Comparison of ENCODE assay signal across 17 cellular contexts in genomic region chr17:40945414-40945813, GRCh38. TPM values are rescaled to one million over a fixed set of nuclear protein-coding genes. Genes with fewer than 3 reads are reported as not detected.
DNase-seq lines count a peak whose midpoint lies in the region; ATAC-seq and TF ChIP-seq lines count a peak whose summit lies in the region.
"Had no signal": no experiment of that assay in that cellular context is flagged by ENCODE, and none has a peak within 500 bp of the region (broad histone marks: within the 10 kb centered on the region; RNA-seq: fewer than 3 reads in every experiment).

No MANE protein-coding gene starts in this region.

- peak overlapping the region; percentile 9; the same call in 1 of the 2 replicates for H3K4me2 ChIP-seq in HCT116 (ENCODE audit: low read length)
- H3K4me2 ChIP-seq in neuronal stem cell (ENCODE audit: insufficient read depth, low read length, poor library complexity, severe bottlenecking) = no peak overlapping the region

- no TSS peak for BruUV-seq in HCT116 (replicated peaks; lab: Mats Ljungman, UMichigan)

- H3K4me1 ChIP-seq in HCT116 (ENCODE audit: control insufficient read depth in 1 of 2, insufficient read depth in 2 of 2, low read length in 2 of 2) (peaks cover 25 to 65% of the 10 kb centered on the region in 2 experiments), neuronal stem cell (ENCODE audit: control insufficient read depth in 2 of 2, insufficient read depth in 1 of 2, low read depth in 1 of 2, low read length in 2 of 2) (peaks cover 0 to 11% of the 10 kb centered on the region in 2 donors), left lung (no peaks in the 10 kb centered on the region)

- no peak overlapping the region for H2BK120ac ChIP-seq in neuronal stem cell (ENCODE audit: low read depth, low read length)

- peak; percentile 32 for DNase-seq in NCI-H748 (lab: John Stamatoyannopoulos, UW; ENCODE audit: unreplicated experiment)
- DNase-seq in NCI-H748 treated with DMSO at 0.1 percent for 48 hours (lab: John Stamatoyannopoulos, UW) = no peak
- no peak for DNase-seq in HCT116 (ENCODE audit: low read depth, low spot score)
- peak; percentile 3 for DNase-seq in globus pallidus (ENCODE audit: low spot score)
- no peak for DNase-seq in neuronal stem cell (ENCODE audit: low spot score)
- DNase-seq in left lung = no peak
- no peak for DNase-seq in 8988T
- DNase-seq: C1 segment of cervical spinal cord; CD4-positive, alpha-beta T cell; DMS153; DMS79 treated with DMSO at 0.1 percent for 48 hours; EL; HCEC 1CT had no signal

- RAD21 ChIA-PET in HCT116 (lab: Charles Lee; ENCODE audit: low non-redundant PET in 1 of 2, low total read pairs in 2 of 2, uncharacterized antibody in 2 of 2, unreplicated experiment in 2 of 2) = no interaction called here

- POLR2A ChIA-PET in HCT116 (lab: Charles Lee) = no interaction called here

- H3K79me1 ChIP-seq in neuronal stem cell (ENCODE audit: low read depth, low read length) = no peaks in the 10 kb centered on the region

- no peaks in the 10 kb centered on the region for H4K20me1 ChIP-seq in HCT116 (ENCODE audit: insufficient read depth)

- no peak overlapping the region for H4K8ac ChIP-seq in neuronal stem cell (ENCODE audit: low read depth, low read length)

- H2BK12ac ChIP-seq in neuronal stem cell (ENCODE audit: low read length) = no peak overlapping the region

- 0 out of 2 replicates have a peak overlapping the region, but pooled peaks have one; percentile 21 for H3K9ac ChIP-seq in HCT116 (ENCODE audit: low read length)
- H3K9ac ChIP-seq in neuronal stem cell (ENCODE audit: low read depth, low read length, poor library complexity) = no peak overlapping the region

- peak overlapping the region; percentile 56 for H2BK15ac ChIP-seq in neuronal stem cell (ENCODE audit: low read length)

- no peak overlapping the region for H3K18ac ChIP-seq in neuronal stem cell (ENCODE audit: low read length)

- no peak overlapping the region for H4K91ac ChIP-seq in neuronal stem cell (ENCODE audit: low read depth, low read length, poor library complexity)

- H3K4ac ChIP-seq in neuronal stem cell (ENCODE audit: low read length) = no peak overlapping the region

- no peak for TF ChIP-seq POLR2A in HCT116 (IDR thresholded peaks at IDR 0.05; ENCODE audit: borderline replicate concordance, extremely low read depth, insufficient read depth, insufficient read length)

- intact Hi-C loops in HCT116 (cut with micrococcal nuclease) (no loop called here), left lung (cut with DNase I) (no loop called here)

- CTCF ChIA-PET in HCT116 (lab: Charles Lee) = no interaction called here

- peak overlapping the region; percentile 49 for H2AK5ac ChIP-seq in neuronal stem cell (ENCODE audit: low read depth, low read length)

- H3K4me3 ChIP-seq in HCT116 (replicated peaks in 1 of 2; ENCODE audit: low read depth in 1 of 2, low read length in 2 of 2) = no peak overlapping the region
- no peak overlapping the region for H3K4me3 ChIP-seq in neuronal stem cell (ENCODE audit: low read length in 2 of 2)
- no peak overlapping the region for H3K4me3 ChIP-seq in left lung

- peaks cover 0 to 4% of the 10 kb centered on the region in 2 experiments; a peak in 1 of 4 replicates for H3K9me3 ChIP-seq in HCT116 (ENCODE audit: control insufficient read depth in 1 of 2, insufficient read depth in 1 of 2, low read depth in 1 of 2, low read length in 2 of 2)
- no peaks in the 10 kb centered on the region for H3K9me3 ChIP-seq in neuronal stem cell (replicated peaks in 1 of 2; ENCODE audit: control insufficient read depth in 2 of 2, insufficient read depth in 1 of 2, low read depth in 1 of 2, low read length in 2 of 2)
- H3K9me3 ChIP-seq in left lung = no peaks in the 10 kb centered on the region

- WGBS in neuronal stem cell (ENCODE audit: extremely low coverage in 2 of 2, insufficient read length in 2 of 2, insufficient replicate concordance in 1 of 2), 2 donors = no CpG with 5 or more reads among the region's 6 CpGs

- no peak overlapping the region for H2BK5ac ChIP-seq in neuronal stem cell (ENCODE audit: low read length)

- H3K27ac ChIP-seq in HCT116 (ENCODE audit: low read depth, low read length) (no peak overlapping the region), neuronal stem cell (replicated peaks; ENCODE audit: low read length) (peak overlapping the region; percentile 24), left lung (no peak overlapping the region)
- H3K27ac ChIP-seq: 22Rv1 had no signal

- H2AFZ ChIP-seq in HCT116 (ENCODE audit: low read depth, low read length, poor library complexity, severe bottlenecking) = no peak overlapping the region
- H2AFZ ChIP-seq in neuronal stem cell (ENCODE audit: low read length) = no peak overlapping the region

- TF ChIP-seq RAD21 in HCT116 (IDR thresholded peaks at IDR 0.05; ENCODE audit: low read depth) = no peak

- H3K27me3 ChIP-seq in HCT116 (ENCODE audit: insufficient read depth, low read length) = no peaks in the 10 kb centered on the region
- H3K27me3 ChIP-seq in neuronal stem cell (ENCODE audit: control insufficient read depth in 3 of 3, insufficient read depth in 3 of 3, low read depth in 1 of 3, low read length in 3 of 3) = peaks cover 0 to 10% (median 0%) of the 10 kb centered on the region in 3 experiments
- H3K27me3 ChIP-seq in left lung = peaks cover 0 to 52% of the 10 kb centered on the region in 2 donors

- ATAC-seq in HCT116 (no peak), left lung (no peak), GM18517 (IDR thresholded peaks at IDR 0.05; ENCODE audit: unreplicated experiment) (no peak)

- TF ChIP-seq CTCF in HCT116 (IDR thresholded peaks at IDR 0.05 in 2 of 3, conservative IDR thresholded peaks at IDR 0.05 in 1 of 3; ENCODE audit: borderline replicate concordance in 1 of 3, insufficient read depth in 1 of 3, low read depth in 2 of 3, low read length in 2 of 3) = no peak
- TF ChIP-seq CTCF in left lung (IDR thresholded peaks at IDR 0.05) = no peak

- H3K79me2 ChIP-seq in HCT116 (ENCODE audit: insufficient read depth, low read length) = no peaks in the 10 kb centered on the region

- no peaks in the 10 kb centered on the region for H3K9me2 ChIP-seq in HCT116 (ENCODE audit: insufficient read depth)

- no peak overlapping the region for H3K14ac ChIP-seq in neuronal stem cell (ENCODE audit: low read length)

- no peak overlapping the region for H3K23ac ChIP-seq in neuronal stem cell (ENCODE audit: low read depth, low read length, poor library complexity)

- 0 out of 4 replicates have a peak, but pooled peaks cover 0 to 10% of the 10 kb centered on the region in 2 experiments for H3K36me3 ChIP-seq in HCT116 (ENCODE audit: control insufficient read depth in 1 of 2, insufficient read depth in 2 of 2, low read length in 2 of 2)
- no peaks in the 10 kb centered on the region for H3K36me3 ChIP-seq in neuronal stem cell (replicated peaks in 1 of 2; ENCODE audit: control insufficient read depth in 2 of 2, insufficient read depth in 2 of 2, low read length in 2 of 2)
- no peaks in the 10 kb centered on the region for H3K36me3 ChIP-seq in left lung

TF ChIP-seq in HCT116, 20 proteins besides CTCF, POLR2A, EP300 and RAD21 (continues in another document):
- TF ChIP-seq SIN3A (IDR thresholded peaks at IDR 0.05; ENCODE audit: low read depth) (no peak), EZH2phosphoT487 (IDR thresholded peaks at IDR 0.05; ENCODE audit: borderline replicate concordance) (no peak), ZBTB33 (IDR thresholded peaks at IDR 0.05; ENCODE audit: extremely low read depth, insufficient replicate concordance, low read length) (no peak), MAX (IDR thresholded peaks at IDR 0.05) (no peak), ZFX (IDR thresholded peaks at IDR 0.05) (no peak), YY1 (IDR thresholded peaks at IDR 0.05; ENCODE audit: extremely low read depth, insufficient replicate concordance, low read depth, low read length) (no peak), CBX3 (IDR thresholded peaks at IDR 0.05; ENCODE audit: low read depth) (no peak), CEBPB (IDR thresholded peaks at IDR 0.05; ENCODE audit: low read depth) (no peak), FOSL1 (IDR thresholded peaks at IDR 0.05; ENCODE audit: low read depth) (no peak)

RNA-seq across cellular contexts. Expression of gene KRT23, which starts 8.0 kb away (rescaled TPM):
- total RNA-seq in HCT116 (2021; ENCODE audit: unreplicated experiment) (19.0 TPM), left lung (1 to 10 TPM in 1 of 2 donors, under 1 TPM in 1; 0.35 to 5.6 TPM)
- 19.4 and 19.7 TPM in 2 replicates for polyA plus RNA-seq in HCT116 (2012)
- polyA plus RNA-seq in neuronal stem cell (2013, experiment 1 of 2) = 0.66 TPM
- polyA plus RNA-seq in neuronal stem cell (2013, experiment 2 of 2) = 0.80 TPM
- total RNA-seq: CD4-positive, alpha-beta T cell; H1 had no signal
- polyA plus RNA-seq: H1, IgD-negative memory B cell had no signal

RNA-seq across cellular contexts. Expression of gene KRT39, which starts 21.3 kb away (rescaled TPM):
- total RNA-seq in HCT116 (2021; ENCODE audit: unreplicated experiment) (not detected), left lung (under 1 TPM in 1 of 2 donors, not detected in 1; 0.41 TPM)
- 0.09 and 0.10 TPM in 2 replicates for polyA plus RNA-seq in HCT116 (2012)
- polyA plus RNA-seq in neuronal stem cell (2013, experiment 1 of 2) = not detected
- not detected for polyA plus RNA-seq in neuronal stem cell (2013, experiment 2 of 2)
- total RNA-seq: CD4-positive, alpha-beta T cell; H1 had no signal
- polyA plus RNA-seq: H1, IgD-negative memory B cell had no signal

RNA-seq across cellular contexts. Expression of gene KRT40, which starts 38.7 kb away (rescaled TPM):
- total RNA-seq in HCT116 (2021; ENCODE audit: unreplicated experiment) (not detected), left lung (not detected)
- 0.04 TPM in 1 of 2 replicates, not detected in the other for polyA plus RNA-seq in HCT116 (2012)
- polyA plus RNA-seq in neuronal stem cell (2013, experiment 1 of 2) = not detected
- not detected for polyA plus RNA-seq in neuronal stem cell (2013, experiment 2 of 2)
- total RNA-seq: CD4-positive, alpha-beta T cell; H1 had no signal
- polyA plus RNA-seq: H1, IgD-negative memory B cell had no signal

RNA-seq across cellular contexts. Expression of gene KRTAP3-3, which starts 48.5 kb away (rescaled TPM):
- not detected for total RNA-seq in HCT116 (2021; ENCODE audit: unreplicated experiment)
- polyA plus RNA-seq in HCT116 (2012) = not detected in 2 replicates
- not detected for polyA plus RNA-seq in neuronal stem cell (2013, experiment 1 of 2)
- polyA plus RNA-seq in neuronal stem cell (2013, experiment 2 of 2) = not detected
- not detected for total RNA-seq in left lung
- total RNA-seq: CD4-positive, alpha-beta T cell; H1 had no signal
- polyA plus RNA-seq: H1, IgD-negative memory B cell had no signal

RNA-seq across cellular contexts. Expression of gene KRTAP3-2, which starts 54.3 kb away (rescaled TPM):
- total RNA-seq in HCT116 (2021; ENCODE audit: unreplicated experiment) (not detected), left lung (not detected)
- polyA plus RNA-seq in HCT116 (2012) = 0.15 TPM in 1 of 2 replicates, not detected in the other
- not detected for polyA plus RNA-seq in neuronal stem cell (2013, experiment 1 of 2)
- not detected for polyA plus RNA-seq in neuronal stem cell (2013, experiment 2 of 2)
- total RNA-seq: CD4-positive, alpha-beta T cell; H1 had no signal
- polyA plus RNA-seq: H1, IgD-negative memory B cell had no signal

Comparison
In these comparisons a context has a peak if more than half of its experiments do, and no peak if none do; other contexts are left out.
1. DNase-seq: peak in NCI-H748 (single experiment) and globus pallidus (single experiment); none in NCI-H748 treated with DMSO at 0.1 percent for 48 hours (single experiment), HCT116 (single experiment), neuronal stem cell (single experiment), left lung (0 of 2) and 8988T (single experiment).